In genomic region chr3:52422669-52423068, GRCh38 we compare ENCODE assay signal across 17 cellular contexts. TPM values are rescaled to one million over a fixed set of nuclear protein-coding genes. Genes with fewer than 3 reads are reported as not detected.
DNase-seq lines count a peak whose midpoint lies in the region; ATAC-seq and TF ChIP-seq lines count a peak whose summit lies in the region.
"Had no signal": no experiment of that assay in that cellular context is flagged by ENCODE, and none has a peak within 500 bp of the region (broad histone marks: within the 10 kb centered on the region; RNA-seq: fewer than 3 reads in every experiment).

No MANE protein-coding gene starts in this region.

- H3K36me3 ChIP-seq in Peyer's patch (peaks cover 0 to 3% (median 0%) of the 10 kb centered on the region in 3 donors), sigmoid colon (peaks cover 0 to 6% (median 0%) of the 10 kb centered on the region in 4 donors)
- H3K36me3 ChIP-seq: BE2C had no signal

- H3K9me3 ChIP-seq in Peyer's patch (no peaks in the 10 kb centered on the region), sigmoid colon (no peaks in the 10 kb centered on the region)
- H3K9me3 ChIP-seq: A549, BE2C had no signal

- no peaks in the 10 kb centered on the region for H3K9me3 Mint-ChIP-seq in central memory CD8-positive, alpha-beta T cell
- no peaks in the 10 kb centered on the region for H3K9me3 Mint-ChIP-seq in nephron progenitor cell
- no peaks in the 10 kb centered on the region for H3K9me3 Mint-ChIP-seq in Calu3 (ENCODE audit: low read depth, unreplicated experiment)
- H3K9me3 Mint-ChIP-seq: CD8-positive, alpha-beta T cell; H9 had no signal

- H3K36me3 Mint-ChIP-seq in central memory CD8-positive, alpha-beta T cell (ENCODE audit: insufficient read depth) = no peaks in the 10 kb centered on the region
- H3K36me3 Mint-ChIP-seq in nephron progenitor cell (ENCODE audit: low read depth) = no peaks in the 10 kb centered on the region
- no peaks in the 10 kb centered on the region for H3K36me3 Mint-ChIP-seq in Calu3 (ENCODE audit: insufficient read depth, unreplicated experiment)

- TF ChIP-seq CTCF in Peyer's patch (IDR thresholded peaks at IDR 0.05) = no peak
- TF ChIP-seq CTCF in nephron progenitor cell (IDR thresholded peaks at IDR 0.05) = no peak
- no peak for TF ChIP-seq CTCF in sigmoid colon (IDR thresholded peaks at IDR 0.05)
- TF ChIP-seq CTCF in Calu3 (IDR thresholded peaks at IDR 0.05; ENCODE audit: unreplicated experiment) = no peak

- H3K4me3 Mint-ChIP-seq in central memory CD8-positive, alpha-beta T cell = no peak overlapping the region
- no peak overlapping the region for H3K4me3 Mint-ChIP-seq in nephron progenitor cell
- no peak overlapping the region for H3K4me3 Mint-ChIP-seq in Calu3 (ENCODE audit: low read depth, unreplicated experiment)
- H3K4me3 Mint-ChIP-seq: CD8-positive, alpha-beta T cell; H9 had no signal

- no peak for TF ChIP-seq EP300 in sigmoid colon (IDR thresholded peaks at IDR 0.05)

- no peak overlapping the region for H3K27ac ChIP-seq in Peyer's patch
- H3K27ac ChIP-seq in sigmoid colon = no peak overlapping the region
- H3K27ac ChIP-seq: A549, C4-2B, GM23248 had no signal

- whole genome bisulfite sequencing in sigmoid colon, 2 donors = 91 to 93% methylated on average over 3 of the region's 3 CpGs

- CTCF ChIA-PET in Calu3 (lab: Charles Lee) = no interaction called here

- no peaks in the 10 kb centered on the region for H3K27me3 ChIP-seq in Peyer's patch
- no peaks in the 10 kb centered on the region for H3K27me3 ChIP-seq in sigmoid colon
- H3K27me3 ChIP-seq: BE2C had no signal

- no peaks in the 10 kb centered on the region for H3K4me1 Mint-ChIP-seq in central memory CD8-positive, alpha-beta T cell
- H3K4me1 Mint-ChIP-seq in nephron progenitor cell (peaks cover 18% of the 10 kb centered on the region), Calu3 (ENCODE audit: low read depth, unreplicated experiment) (no peaks in the 10 kb centered on the region)

- TF ChIP-seq POLR2A in Peyer's patch (IDR thresholded peaks at IDR 0.05) = no peak
- no peak for TF ChIP-seq POLR2A in sigmoid colon (IDR thresholded peaks at IDR 0.05)

- intact Hi-C loops in sigmoid colon (cut with DNase I) (no loop called here), Calu3 (cut with micrococcal nuclease; ENCODE audit: unreplicated experiment) (no loop called here)

- BruUV-seq in Calu3 (replicated peaks; lab: Mats Ljungman, UMichigan) = no TSS peak

- H3K4me3 ChIP-seq in Peyer's patch = no peak overlapping the region
- no peak overlapping the region for H3K4me3 ChIP-seq in sigmoid colon
- H3K4me3 ChIP-seq: A549, GM23248 had no signal

- no peaks in the 10 kb centered on the region for H3K27me3 Mint-ChIP-seq in central memory CD8-positive, alpha-beta T cell
- H3K27me3 Mint-ChIP-seq in nephron progenitor cell (ENCODE audit: low read depth, poor library complexity) (peaks cover 26% of the 10 kb centered on the region), Calu3 (ENCODE audit: unreplicated experiment) (peaks cover 29% of the 10 kb centered on the region)

- peak overlapping the region; percentile 12 for H3K27ac Mint-ChIP-seq in central memory CD8-positive, alpha-beta T cell (ENCODE audit: low read depth)
- peak overlapping the region; percentile 52 for H3K27ac Mint-ChIP-seq in nephron progenitor cell
- H3K27ac Mint-ChIP-seq in Calu3 (ENCODE audit: unreplicated experiment) = no peak overlapping the region
- H3K27ac Mint-ChIP-seq: CD8-positive, alpha-beta T cell had no signal

- H3K4me1 ChIP-seq in Peyer's patch (no peaks in the 10 kb centered on the region), sigmoid colon (no peaks in the 10 kb centered on the region)
- H3K4me1 ChIP-seq: A549, BE2C had no signal

- DNase-seq in Peyer's patch = peak in 2 of 3 donors; percentile 12 to 17
- no peak for DNase-seq in central memory CD8-positive, alpha-beta T cell (ENCODE audit: low spot score in 2 of 2)
- no peak for DNase-seq in nephron progenitor cell
- peak; percentile 33 for DNase-seq in sigmoid colon
- DNase-seq in activated CD8-positive, alpha-beta memory T cell treated with anti-CD3 and anti-CD28 coated beads, Interleukin-2, amount 50 U/mL, for 48 hours = no peak
- DNase-seq in DMS79 (lab: John Stamatoyannopoulos, UW) = no peak
- no peak for DNase-seq in Calu3
- DNase-seq: BE2C; CD8-positive, alpha-beta T cell; COR-L47; GF-D8; GM23248; H9; IMR-90 had no signal

- no peak for ATAC-seq in central memory CD8-positive, alpha-beta T cell (replicated peaks; ENCODE audit: extremely low read depth, poor library complexity, severe bottlenecking)
- ATAC-seq: A549; CD8-positive, alpha-beta T cell had no signal

RNA-seq across cellular contexts. Expression of gene PHF7, which starts 12.2 kb away (rescaled TPM):
- total RNA-seq in Peyer's patch = 10 to 100 TPM; 12.4 to 34.6 (median 17.4) TPM
- 10 to 100 TPM in 3 of 4 donors, 1 to 10 TPM in 1; 8.9 to 14.1 (median 11.9) TPM for total RNA-seq in sigmoid colon
- polyA plus RNA-seq in sigmoid colon = 10 to 100 TPM in 1 of 3 donors, 1 to 10 TPM in 2; 5.3 to 10.5 (median 9.0) TPM
- total RNA-seq in Calu3 (2022) = 3.9 and 5.4 TPM in 2 replicates

RNA-seq across cellular contexts. Expression of gene BAP1, which starts 12.9 kb away (rescaled TPM):
- total RNA-seq in Peyer's patch (10 to 100 TPM; 49.9 to 94.4 (median 77.0) TPM), sigmoid colon (10 to 100 TPM; 46.0 to 59.5 (median 52.0) TPM), Calu3 (2022) (55.7 and 65.7 TPM in 2 replicates)
- 10 to 100 TPM; 47.2 to 83.0 (median 50.5) TPM for polyA plus RNA-seq in sigmoid colon

RNA-seq across cellular contexts. Expression of gene SEMA3G, which starts 22.2 kb away (rescaled TPM):
- total RNA-seq in Peyer's patch = 10 to 100 TPM; 18.8 to 24.8 (median 22.0) TPM
- 1 to 10 TPM; 2.6 to 5.4 (median 4.3) TPM for total RNA-seq in sigmoid colon
- 1 to 10 TPM in 1 of 3 donors, under 1 TPM in 2; 0.23 to 7.4 (median 0.60) TPM for polyA plus RNA-seq in sigmoid colon
- 0.12 and 0.33 TPM in 2 replicates for total RNA-seq in Calu3 (2022)
- total RNA-seq: GM23248, IMR-90 had no signal
- polyA plus RNA-seq: AG04450 had no signal

RNA-seq across cellular contexts. Expression of gene TNNC1, which starts 31.2 kb away (rescaled TPM):
- total RNA-seq in Peyer's patch (not detected), sigmoid colon (1 to 10 TPM in 1 of 4 donors, under 1 TPM in 1, not detected in 2; 0.99 to 2.9 TPM), Calu3 (2022) (25.5 and 26.5 TPM in 2 replicates)
- polyA plus RNA-seq in sigmoid colon = 10 to 100 TPM in 2 of 3 donors, 1 to 10 TPM in 1; 2.6 to 34.2 (median 23.6) TPM
- total RNA-seq: GM23248 had no signal
- polyA plus RNA-seq: GM23248 had no signal

RNA-seq across cellular contexts. Expression of gene NISCH, which starts 32.7 kb away (rescaled TPM):
- total RNA-seq in Peyer's patch (100 to 1,000 TPM in 3 of 4 donors, 10 to 100 TPM in 1; 65.7 to 150 (median 128) TPM), sigmoid colon (100 to 1,000 TPM in 1 of 4 donors, 10 to 100 TPM in 3; 53.5 to 113 (median 68.4) TPM), Calu3 (2022) (58.6 and 67.4 TPM in 2 replicates)
- 10 to 100 TPM; 14.3 to 47.4 (median 18.0) TPM for polyA plus RNA-seq in sigmoid colon

Comparison
In these comparisons a context has a peak if more than half of its experiments do, and no peak if none do; other contexts are left out.
1. DNase-seq: peak in Peyer's patch (2 of 3) and sigmoid colon (single experiment); none in central memory CD8-positive, alpha-beta T cell (0 of 2), nephron progenitor cell (single experiment), activated CD8-positive, alpha-beta memory T cell treated with anti-CD3 and anti-CD28 coated beads, Interleukin-2, amount 50 U/mL, for 48 hours (single experiment), DMS79 (single experiment) and Calu3 (single experiment).